ENCODE assay signal across 7 cellular contexts in the genomic region with DNA sequence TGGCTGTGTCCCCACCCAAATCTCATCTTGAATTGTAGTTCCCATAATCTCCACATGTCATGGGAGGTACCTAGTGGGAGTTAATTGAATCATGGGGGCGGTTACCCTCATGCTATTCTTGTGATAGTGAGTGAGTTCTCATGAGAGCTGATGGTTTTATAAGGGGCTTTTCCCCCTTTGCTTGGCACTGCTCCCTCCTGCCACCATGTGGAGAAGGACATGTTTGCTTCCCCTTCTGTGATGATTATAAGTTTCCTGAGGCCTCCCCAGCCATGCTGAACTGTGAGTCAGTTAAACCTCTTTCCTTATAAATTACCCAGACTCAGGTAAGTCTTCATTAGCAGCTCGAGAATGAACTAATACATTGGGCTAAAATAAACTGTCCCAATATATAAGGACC.
DNase-seq lines count a peak whose midpoint lies in the region; ATAC-seq and TF ChIP-seq lines count a peak whose summit lies in the region.
"Not testable (repeated sequence)": the region's sequence is repeated elsewhere in the genome, so short reads cannot be mapped to it uniquely, and the experiment has no call there.

No MANE protein-coding gene starts in this region.

- H3K56ac ChIP-seq in H9 (ENCODE audit: insufficient read length, low read depth, low read length), result not testable (repeated sequence)

- not testable (repeated sequence) for H2BK15ac ChIP-seq in H9 (ENCODE audit: low read depth, low read length)

- intact Hi-C loops in Panc1 (cut with micrococcal nuclease; ENCODE audit: unreplicated experiment), result not testable (repeated sequence)

- H3K4me2 ChIP-seq in H9 (ENCODE audit: insufficient read depth, insufficient read length, low read length); neural progenitor cell: not testable (repeated sequence)

- not testable (repeated sequence) for H3K4me3 ChIP-seq in Panc1 (ENCODE audit: low read depth in 2 of 2, low read length in 2 of 2); cardiac fibroblast (replicated peaks in 1 of 2; ENCODE audit: low read depth in 2 of 2, low read length in 2 of 2); neural progenitor cell

- H4K5ac ChIP-seq in H9 (ENCODE audit: insufficient read length, low read depth, low read length), result not testable (repeated sequence)

- CTCF ChIA-PET in Panc1 (lab: Charles Lee), result not testable (repeated sequence)

- POLR2A ChIA-PET in Panc1 (lab: Charles Lee), result not testable (repeated sequence)

- not testable (repeated sequence) for H4K91ac ChIP-seq in H9 (ENCODE audit: insufficient read length, low read depth, low read length)

- H3K4me1 ChIP-seq in H9 (ENCODE audit: insufficient read depth, low read length); Panc1 (ENCODE audit: control insufficient read depth, insufficient read depth, low read length); neural progenitor cell: not testable (repeated sequence)

- H3K9me3 Mint-ChIP-seq in H9; endothelial cell (ENCODE audit: unreplicated experiment): not testable (repeated sequence)
- peaks cover 36% of the 10 kb centered on the region for H3K9me3 Mint-ChIP-seq in neural progenitor cell

- not testable (repeated sequence) for H3K79me1 ChIP-seq in H9 (ENCODE audit: insufficient read depth, low read depth, low read length, poor library complexity, severe bottlenecking)

- not testable (repeated sequence) for H3K18ac ChIP-seq in H9 (ENCODE audit: insufficient read length, low read depth, low read length)

- DNase-seq in H9; Panc1 (ENCODE audit: low read depth, low spot score); cardiac fibroblast (ENCODE audit: low read depth in 2 of 2); endothelial cell (ENCODE audit: low spot score); neural progenitor cell (ENCODE audit: low spot score): not testable (repeated sequence)
- DNase-seq in NCI-H82 (lab: John Stamatoyannopoulos, UW), result peak; percentile 8

- not testable (repeated sequence) for H3F3A ChIP-seq in neural progenitor cell (ENCODE audit: low read depth)

- H3K9me3 ChIP-seq in H9 (ENCODE audit: control insufficient read depth, low read depth, low read length); Panc1 (ENCODE audit: control insufficient read depth, insufficient read depth, low read depth, low read length); neural progenitor cell (ENCODE audit: low read depth): not testable (repeated sequence)

- not testable (repeated sequence) for H3T11ph ChIP-seq in H9 (ENCODE audit: low read length)

- in situ Hi-C loops in Panc1 (cut with HindIII; ENCODE audit: low pct_unique_long_range_greater_than_20kb, low sequenced_read_pairs), result not testable (repeated sequence)

- not testable (repeated sequence) for H4K8ac ChIP-seq in H9 (replicated peaks; ENCODE audit: insufficient read length, low read depth, low read length)

- peaks cover 4 to 11% (median 4%) of the 10 kb centered on the region in 3 experiments; a peak in 6 of 7 replicates for H3K36me3 Mint-ChIP-seq in H9 (ENCODE audit: insufficient read depth in 1 of 3, low read depth in 3 of 3)
- H3K36me3 Mint-ChIP-seq in endothelial cell (ENCODE audit: low read depth, unreplicated experiment); neural progenitor cell: not testable (repeated sequence)

- H3K9ac ChIP-seq in H9 (ENCODE audit: extremely low read depth, insufficient read length, low read length); neural progenitor cell: not testable (repeated sequence)

- H3K36me3 ChIP-seq in Panc1 (ENCODE audit: control insufficient read depth, insufficient read depth, low read length); neural progenitor cell: not testable (repeated sequence)

- not testable (repeated sequence) for H3K4ac ChIP-seq in H9 (ENCODE audit: low read depth, low read length)

- WGBS in H9 (ENCODE audit: extremely low coverage, insufficient read length, low lambda C conversion rate), result no CpG with 5 or more reads among the region's 2 CpGs

- ATAC-seq in Panc1, result not testable (repeated sequence)

- not testable (repeated sequence) for H2BK120ac ChIP-seq in H9 (ENCODE audit: low read depth, low read length, poor library complexity, severe bottlenecking)

- H3K4me1 Mint-ChIP-seq in H9, result peaks cover 6 to 15% of the 10 kb centered on the region in 2 experiments
- not testable (repeated sequence) for H3K4me1 Mint-ChIP-seq in endothelial cell (ENCODE audit: unreplicated experiment); neural progenitor cell

- not testable (repeated sequence) for H3K27ac Mint-ChIP-seq in H9; endothelial cell (ENCODE audit: unreplicated experiment); neural progenitor cell

- H3K14ac ChIP-seq in H9 (ENCODE audit: insufficient read depth, low read length), result not testable (repeated sequence)

- H2AFZ ChIP-seq in H9 (ENCODE audit: low read length); neural progenitor cell (replicated peaks): not testable (repeated sequence)

- not testable (repeated sequence) for H3K23me2 ChIP-seq in H9 (ENCODE audit: insufficient read length, low read depth, low read length, poor library complexity, severe bottlenecking)

- BruUV-seq in Panc1 (replicated peaks; lab: Mats Ljungman, UMichigan), result not testable (repeated sequence)

- H3K27ac ChIP-seq in 22Rv1; H9 (ENCODE audit: insufficient read length, low read depth, low read length); Panc1 (ENCODE audit: low read length); neural progenitor cell: not testable (repeated sequence)

- H2BK12ac ChIP-seq in H9 (ENCODE audit: insufficient read length, low read depth, low read length), result not testable (repeated sequence)

- H2AK5ac ChIP-seq in H9 (ENCODE audit: insufficient read length, low read length), result not testable (repeated sequence)

- H3K23ac ChIP-seq in H9 (ENCODE audit: insufficient read length, low read depth, low read length), result not testable (repeated sequence)

- H4K20me1 ChIP-seq in H9 (ENCODE audit: control insufficient read depth, insufficient read depth, insufficient read length); neural progenitor cell (ENCODE audit: low read depth): not testable (repeated sequence)

- peak; percentile 38; the same call in 1 of the 2 replicates for TF ChIP-seq CTCF in 22Rv1 (IDR thresholded peaks at IDR 0.05)
- TF ChIP-seq CTCF in H9 (conservative IDR thresholded peaks at IDR 0.05), result peak; percentile 64
- TF ChIP-seq CTCF in Panc1 (IDR thresholded peaks at IDR 0.05), result peak; percentile 12; the same call in 1 of the 2 replicates
- TF ChIP-seq CTCF in cardiac fibroblast (IDR thresholded peaks at IDR 0.05; ENCODE audit: low read depth, low read length), result peak; percentile 9
- peak; percentile 12 for TF ChIP-seq CTCF in endothelial cell (IDR thresholded peaks at IDR 0.05; ENCODE audit: unreplicated experiment)
- peak; percentile 30 for TF ChIP-seq CTCF in neural progenitor cell (IDR thresholded peaks at IDR 0.05)

- not testable (repeated sequence) for H3K27me3 Mint-ChIP-seq in H9 (ENCODE audit: low read depth); endothelial cell (ENCODE audit: unreplicated experiment); neural progenitor cell (ENCODE audit: insufficient read depth, low read depth)

- H3K27me3 ChIP-seq in H9 (ENCODE audit: insufficient read depth, low read length); Panc1 (ENCODE audit: control insufficient read depth, insufficient read depth, low read length); neural progenitor cell: not testable (repeated sequence)

- not testable (repeated sequence) for H2BK5ac ChIP-seq in H9 (ENCODE audit: insufficient read length, low read length)

- H2BK20ac ChIP-seq in H9 (ENCODE audit: low read depth, low read length, poor library complexity, severe bottlenecking), result not testable (repeated sequence)

- H3K4me3 Mint-ChIP-seq in H9; endothelial cell (ENCODE audit: unreplicated experiment); neural progenitor cell: not testable (repeated sequence)

- H3K79me2 ChIP-seq in H9 (ENCODE audit: insufficient read depth, low read length); neural progenitor cell (ENCODE audit: low read depth): not testable (repeated sequence)

Comparison
In these comparisons a context has a peak if more than half of its experiments do, and no peak if none do; other contexts are left out.
1. CTCF ChIP-seq: peak in every context shown above with its lines; median percentile 64 in H9; 38 in 22Rv1; 30 in neural progenitor cell; 12 in Panc1; 12 in endothelial cell; 9 in cardiac fibroblast.